ENCODE assay signal across 16 cellular contexts in the genomic region with DNA sequence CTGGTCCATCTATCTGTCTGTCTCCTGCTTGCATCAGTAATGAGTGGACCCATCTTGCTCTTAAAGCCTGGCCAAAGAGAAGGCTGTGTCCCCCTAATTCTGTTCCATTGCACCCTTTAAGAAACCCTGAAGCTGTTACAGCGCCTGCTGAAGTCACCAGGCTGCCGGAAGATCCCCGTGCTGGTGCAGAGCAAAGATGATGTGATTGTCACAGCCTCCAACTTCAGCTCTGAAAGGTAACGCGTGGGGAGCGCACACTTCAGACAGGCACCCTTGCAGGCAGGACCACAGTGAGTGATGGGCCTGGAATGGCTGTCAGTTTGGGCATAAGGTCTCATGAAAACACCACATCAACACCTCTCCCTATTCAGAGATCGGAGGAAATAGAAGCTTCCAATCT.
"Had no signal": no experiment of that assay in that cellular context is flagged by ENCODE, and none has a peak within 500 bp of the region (broad histone marks: within the 10 kb centered on the region; RNA-seq: fewer than 3 reads in every experiment).

No MANE protein-coding gene starts in this region.

- H3K4me3 ChIP-seq: left ventricle myocardium inferior, suprapubic skin, transverse colon had no signal

- H3K9me3 ChIP-seq: left ventricle myocardium inferior, suprapubic skin, transverse colon had no signal

- H3K27me3 ChIP-seq: suprapubic skin, transverse colon had no signal

- DNase-seq: activated CD4-positive, alpha-beta memory T cell treated with anti-CD3 and anti-CD28 coated beads, Interleukin-2, amount 10 ng/mL, durations not matched to agents 7 days and 5 days; activated gamma-delta T cell; cerebellar nuclear complex; effector CD4-positive, alpha-beta T cell; left ventricle myocardium inferior; retina; stimulated activated CD4-positive, alpha-beta T cell treated with anti-CD3 and anti-CD28 coated beads, Interleukin-4, amount 100 ng/mL, for 1 hour; stimulated activated naive CD8-positive, alpha-beta T cell treated with anti-CD3 and anti-CD28 coated beads, Interleukin-15, Interleukin-2, amounts not matched to agents 100 U/mL and 50 U/mL, for 24 hours; transverse colon had no signal

- H3K27me3 Mint-ChIP-seq: activated CD4-positive, alpha-beta memory T cell treated with anti-CD3 and anti-CD28 coated beads, Interleukin-2, amount 10 ng/mL, durations not matched to agents 7 days and 5 days; naive thymus-derived CD8-positive, alpha-beta T cell; progenitor cell of endocrine pancreas; T-cell had no signal

- H3K9me3 Mint-ChIP-seq: activated CD4-positive, alpha-beta memory T cell treated with anti-CD3 and anti-CD28 coated beads, Interleukin-2, amount 10 ng/mL, durations not matched to agents 7 days and 5 days; activated T-helper 1 cell treated with anti-CD3 and anti-CD28 coated beads, Interleukin-12 subunit alpha, Interleukin-12 subunit beta, Interleukin-2, Interleukin-4 antibody, amounts not matched to agents 30 ng/mL and 10 ng/mL and 1 ng/mL, durations not matched to agents 14 hours and 24 hours and 36 hours; immature natural killer cell; naive thymus-derived CD8-positive, alpha-beta T cell; T-cell; T-helper 2 cell treated with Interferon-gamma antibody and Interleukin-4, amounts not matched to agents 5 μg/mL and 100 μg/mL, for 36 hours had no signal

- H3K4me3 Mint-ChIP-seq: activated CD4-positive, alpha-beta memory T cell treated with anti-CD3 and anti-CD28 coated beads, Interleukin-2, amount 10 ng/mL, durations not matched to agents 7 days and 5 days; activated T-helper 1 cell treated with anti-CD3 and anti-CD28 coated beads, Interleukin-12 subunit alpha, Interleukin-12 subunit beta, Interleukin-2, Interleukin-4 antibody, amounts not matched to agents 30 ng/mL and 10 ng/mL and 1 ng/mL, durations not matched to agents 14 hours and 24 hours and 36 hours; immature natural killer cell; T-cell; T-helper 2 cell treated with Interferon-gamma antibody and Interleukin-4, amounts not matched to agents 5 μg/mL and 100 μg/mL, for 36 hours had no signal

- H3K27ac ChIP-seq: left ventricle myocardium inferior, suprapubic skin, transverse colon had no signal

- H3K27ac Mint-ChIP-seq: progenitor cell of endocrine pancreas had no signal
